ENCODE assay signal across 13 cellular contexts in genomic region chr2:211055438-211055837, GRCh38.
A peak's percentile ranks its signal among the peaks of the same experiment; 100 is the strongest.
DNase-seq lines count a peak whose midpoint lies in the region; ATAC-seq and TF ChIP-seq lines count a peak whose summit lies in the region.
"Had no signal": no experiment of that assay in that cellular context is flagged by ENCODE, and none has a peak within 500 bp of the region (broad histone marks: within the 10 kb centered on the region; RNA-seq: fewer than 3 reads in every experiment).

No MANE protein-coding gene starts in this region.

- H3K4me2 ChIP-seq in GM23338: no peak overlapping the region
- H3K4me2 ChIP-seq in OCI-LY1 (ENCODE audit: low read length): no peak overlapping the region

- H3K79me2 ChIP-seq in GM23338 (replicated peaks; ENCODE audit: insufficient read depth): no peaks in the 10 kb centered on the region
- H3K79me2 ChIP-seq in OCI-LY1 (ENCODE audit: insufficient read depth, low read length): no peaks in the 10 kb centered on the region

- H3K27ac ChIP-seq in 22Rv1: no peak overlapping the region
- H3K27ac ChIP-seq in GM23338 (ENCODE audit: low read depth): no peak overlapping the region
- H3K27ac ChIP-seq in OCI-LY1 (ENCODE audit: low read depth, low read length, poor library complexity, severe bottlenecking): no peak overlapping the region
- H3K27ac ChIP-seq: HL-60 had no signal

- peak; percentile 77 for TF ChIP-seq CTCF in 22Rv1 (IDR thresholded peaks at IDR 0.05)
- TF ChIP-seq CTCF in GM23338 (conservative IDR thresholded peaks at IDR 0.05; ENCODE audit: low read depth in 2 of 2): peak; percentile 73 to 83
- TF ChIP-seq CTCF in OCI-LY1 (IDR thresholded peaks at IDR 0.05; ENCODE audit: low read length): peak; percentile 37
- TF ChIP-seq CTCF in fibroblast of mammary gland (conservative IDR thresholded peaks at IDR 0.05; ENCODE audit: control insufficient read depth, insufficient read depth, low read depth, low read length): peak; percentile 15

- ATAC-seq in GM23338 (peak; percentile 72), esophagus mucosa (no peak), HG03571 (IDR thresholded peaks at IDR 0.05; ENCODE audit: unreplicated experiment) (no peak)

- H3K27ac Mint-ChIP-seq in GM23338: no peak overlapping the region
- H3K27ac Mint-ChIP-seq: activated naive CD4-positive, alpha-beta T cell treated with anti-CD3 and anti-CD28 coated beads, Interleukin-2, amount 50 U/mL, for 24 hours had no signal

- H3K36me3 ChIP-seq in GM23338 (ENCODE audit: insufficient read depth): no peaks in the 10 kb centered on the region
- no peaks in the 10 kb centered on the region for H3K36me3 ChIP-seq in OCI-LY1 (ENCODE audit: insufficient read depth, low read length)

- H3K36me3 Mint-ChIP-seq in GM23338 (ENCODE audit: low read depth): no peaks in the 10 kb centered on the region
- H3K36me3 Mint-ChIP-seq: activated naive CD4-positive, alpha-beta T cell treated with anti-CD3 and anti-CD28 coated beads, Interleukin-2, amount 50 U/mL, for 24 hours had no signal

- H3K4me3 ChIP-seq in GM23338 (no peak overlapping the region), OCI-LY1 (ENCODE audit: low read depth, low read length, poor library complexity, severe bottlenecking) (no peak overlapping the region), fibroblast of mammary gland (ENCODE audit: control insufficient read depth, low read depth, low read length) (no peak overlapping the region)

- H3K4me1 Mint-ChIP-seq in GM23338: peaks cover 3% of the 10 kb centered on the region; the same call in 2 of the 3 replicates
- H3K4me1 Mint-ChIP-seq: activated naive CD4-positive, alpha-beta T cell treated with anti-CD3 and anti-CD28 coated beads, Interleukin-2, amount 50 U/mL, for 24 hours had no signal

- DNase-seq in GM23338 (ENCODE audit: low spot score): peak; percentile 65
- no peak for DNase-seq in fibroblast of mammary gland (ENCODE audit: low read depth)
- DNase-seq in NCI-H1105 treated with DMSO at 0.1 percent for 48 hours (lab: John Stamatoyannopoulos, UW): no peak
- no peak for DNase-seq in NCI-H1048 (lab: John Stamatoyannopoulos, UW)
- DNase-seq: activated CD4-positive, alpha-beta T cell treated with anti-CD3 and anti-CD28 coated beads, Interleukin-2, amount 50 U/mL, for 48 hours; hypothalamus; stimulated activated CD4-positive, alpha-beta T cell treated with anti-CD3 and anti-CD28 coated beads, Interleukin-12 subunit alpha, Interleukin-12 subunit beta, amount 100 ng/mL, for 4 hours had no signal

- no peaks in the 10 kb centered on the region for H3K9me2 ChIP-seq in GM23338 (ENCODE audit: insufficient read depth)
- H3K9me2 ChIP-seq in OCI-LY1 (ENCODE audit: low read depth, low read length): no peaks in the 10 kb centered on the region

- H3K9me3 ChIP-seq in OCI-LY1 (ENCODE audit: low read length): no peaks in the 10 kb centered on the region

- no peak overlapping the region for H3K9ac ChIP-seq in OCI-LY1 (ENCODE audit: low read length)

- H3K4me3 Mint-ChIP-seq in GM23338: no peak overlapping the region
- H3K4me3 Mint-ChIP-seq: activated naive CD4-positive, alpha-beta T cell treated with anti-CD3 and anti-CD28 coated beads, Interleukin-2, amount 50 U/mL, for 24 hours had no signal

- H4K20me1 ChIP-seq in GM23338 (replicated peaks; ENCODE audit: insufficient read depth) (no peaks in the 10 kb centered on the region), OCI-LY1 (ENCODE audit: insufficient read depth, low read length) (no peaks in the 10 kb centered on the region)

- no peaks in the 10 kb centered on the region; the same call in 1 of the 2 replicates for H3K4me1 ChIP-seq in GM23338 (ENCODE audit: insufficient read depth)
- H3K4me1 ChIP-seq in OCI-LY1 (ENCODE audit: insufficient read depth, low read length, severe bottlenecking): no peaks in the 10 kb centered on the region

- H3K27me3 ChIP-seq in GM23338 (ENCODE audit: insufficient read depth): no peaks in the 10 kb centered on the region
- H3K27me3 ChIP-seq in OCI-LY1 (ENCODE audit: insufficient read depth, low read length): no peaks in the 10 kb centered on the region

- peak overlapping the region; percentile 49; the same call in 1 of the 2 replicates for H2AFZ ChIP-seq in GM23338
- H2AFZ ChIP-seq in OCI-LY1 (ENCODE audit: low read length): no peak overlapping the region

- H3K27me3 Mint-ChIP-seq in GM23338 (ENCODE audit: insufficient read depth, low read depth, poor library complexity): no peaks in the 10 kb centered on the region
- H3K27me3 Mint-ChIP-seq: activated naive CD4-positive, alpha-beta T cell treated with anti-CD3 and anti-CD28 coated beads, Interleukin-2, amount 50 U/mL, for 24 hours had no signal

- H3K9me3 Mint-ChIP-seq in GM23338: no peaks in the 10 kb centered on the region

- no peaks in the 10 kb centered on the region for H3F3A ChIP-seq in GM23338 (replicated peaks; ENCODE audit: low read depth)
- H3F3A ChIP-seq in OCI-LY1 (ENCODE audit: insufficient read depth, low read length): no peaks in the 10 kb centered on the region

TF ChIP-seq in GM23338, 12 proteins besides CTCF, POLR2A, EP300 and RAD21 (continues in another document):
- TF ChIP-seq REST (IDR thresholded peaks at IDR 0.05; ENCODE audit: unreplicated experiment) (no peak), EZH2 (IDR thresholded peaks at IDR 0.05; ENCODE audit: low read depth, unreplicated experiment) (no peak), ZNF331 (CRISPR knock-in tag; IDR thresholded peaks at IDR 0.05; ENCODE audit: low read depth) (no peak), STAT1 (IDR thresholded peaks at IDR 0.05; ENCODE audit: unreplicated experiment) (no peak), POLR2AphosphoS5 (IDR thresholded peaks at IDR 0.05; ENCODE audit: low read depth) (no peak), ETS1 (IDR thresholded peaks at IDR 0.05) (no peak), EZH2phosphoT487 (IDR thresholded peaks at IDR 0.05; ENCODE audit: unreplicated experiment) (no peak), NANOG (IDR thresholded peaks at IDR 0.05; ENCODE audit: borderline replicate concordance) (no peak)

Comparison
In these comparisons a context has a peak if more than half of its experiments do, and no peak if none do; other contexts are left out.
1. CTCF ChIP-seq: peak in every context shown above with its lines; median percentile 78 in GM23338; 77 in 22Rv1; 37 in OCI-LY1; 15 in fibroblast of mammary gland.